Comparison of ENCODE assay signal across 16 cellular contexts in genomic region chr1:8139383-8139782, GRCh38.
DNase-seq lines count a peak whose midpoint lies in the region; ATAC-seq and TF ChIP-seq lines count a peak whose summit lies in the region.
"Had no signal": no experiment of that assay in that cellular context is flagged by ENCODE, and none has a peak within 500 bp of the region (broad histone marks: within the 10 kb centered on the region; RNA-seq: fewer than 3 reads in every experiment).

No MANE protein-coding gene starts in this region.

- no peaks in the 10 kb centered on the region for H3K9me3 ChIP-seq in HCT116 (ENCODE audit: control insufficient read depth in 1 of 2, insufficient read depth in 1 of 2, low read depth in 1 of 2, low read length in 2 of 2)
- no peaks in the 10 kb centered on the region for H3K9me3 ChIP-seq in SJCRH30 (replicated peaks)
- H3K9me3 ChIP-seq: HAP-1 had no signal

- H3K4me1 ChIP-seq in HCT116 (ENCODE audit: control insufficient read depth in 1 of 2, insufficient read depth in 2 of 2, low read length in 2 of 2) (peaks cover 70 to 77% of the 10 kb centered on the region in 2 experiments), SJCRH30 (peaks cover 62% of the 10 kb centered on the region)
- H3K4me1 ChIP-seq: HAP-1 had no signal

- BruUV-seq in HCT116 (replicated peaks; lab: Mats Ljungman, UMichigan) = no TSS peak

- RAD21 ChIA-PET in HCT116 (lab: Charles Lee; ENCODE audit: low non-redundant PET in 1 of 2, low total read pairs in 2 of 2, uncharacterized antibody in 2 of 2, unreplicated experiment in 2 of 2) = no interaction called here

- H3K27me3 ChIP-seq in HCT116 (ENCODE audit: insufficient read depth, low read length) = no peaks in the 10 kb centered on the region
- H3K27me3 ChIP-seq in SJCRH30 = no peaks in the 10 kb centered on the region

- POLR2A ChIA-PET in HCT116 (lab: Charles Lee) = no interaction called here

- H3K9ac ChIP-seq in HCT116 (ENCODE audit: low read length) = no peak overlapping the region

- H3K27me3 Mint-ChIP-seq in nephron progenitor cell (ENCODE audit: low read depth, poor library complexity) = peaks cover 7% of the 10 kb centered on the region

- H3K79me2 ChIP-seq in HCT116 (ENCODE audit: insufficient read depth, low read length) = no peaks in the 10 kb centered on the region

- intact Hi-C loops in HCT116 (cut with micrococcal nuclease) = no loop called here

- H2AFZ ChIP-seq in HCT116 (ENCODE audit: low read depth, low read length, poor library complexity, severe bottlenecking) = no peak overlapping the region

- H3K9me2 ChIP-seq in HCT116 (ENCODE audit: insufficient read depth) = no peaks in the 10 kb centered on the region

- H3K36me3 Mint-ChIP-seq in nephron progenitor cell (ENCODE audit: low read depth) = no peaks in the 10 kb centered on the region
- H3K36me3 Mint-ChIP-seq: CD4-positive, alpha-beta memory T cell had no signal

- no peak for TF ChIP-seq RAD21 in HCT116 (IDR thresholded peaks at IDR 0.05; ENCODE audit: low read depth)

- CTCF ChIA-PET in HCT116 (lab: Charles Lee) = no interaction called here

- no peak overlapping the region for H3K4me3 Mint-ChIP-seq in nephron progenitor cell
- H3K4me3 Mint-ChIP-seq: CD4-positive, alpha-beta memory T cell had no signal

- H3K27ac Mint-ChIP-seq in nephron progenitor cell = peak overlapping the region; percentile 54
- H3K27ac Mint-ChIP-seq: CD4-positive, alpha-beta memory T cell had no signal

- no peak for TF ChIP-seq POLR2A in HCT116 (IDR thresholded peaks at IDR 0.05; ENCODE audit: borderline replicate concordance, extremely low read depth, insufficient read depth, insufficient read length)

- no peak overlapping the region for H3K4me3 ChIP-seq in HCT116 (replicated peaks in 1 of 2; ENCODE audit: low read depth in 1 of 2, low read length in 2 of 2)
- H3K4me3 ChIP-seq in SJCRH30 = no peak overlapping the region
- H3K4me3 ChIP-seq: GM12878, HAP-1 had no signal

- peaks cover 75% of the 10 kb centered on the region for H3K4me1 Mint-ChIP-seq in nephron progenitor cell

- ATAC-seq in HCT116 = no peak
- ATAC-seq: GM12878 had no signal

- DNase-seq in HCT116 (ENCODE audit: low read depth, low spot score) (no peak), SJCRH30 (no peak), nephron progenitor cell (no peak), islet precursor cell (no peak), NCI-H345 treated with DMSO at 0.1 percent for 48 hours (lab: John Stamatoyannopoulos, UW; ENCODE audit: unreplicated experiment) (no peak)
- no peak for DNase-seq in activated CD8-positive, alpha-beta memory T cell treated with anti-CD3 and anti-CD28 coated beads for 24 hours
- DNase-seq: C1 segment of cervical spinal cord; Calu3; CD4-positive, alpha-beta memory T cell; COR-L47; DMS53; DND-41; GDM1; GOT3 had no signal

- H3K36me3 ChIP-seq in HCT116 (ENCODE audit: control insufficient read depth in 1 of 2, insufficient read depth in 2 of 2, low read length in 2 of 2) (no peaks in the 10 kb centered on the region), SJCRH30 (no peaks in the 10 kb centered on the region)
- H3K36me3 ChIP-seq: HAP-1 had no signal

- no peaks in the 10 kb centered on the region for H4K20me1 ChIP-seq in HCT116 (ENCODE audit: insufficient read depth)

- TF ChIP-seq CTCF in HCT116 (IDR thresholded peaks at IDR 0.05 in 2 of 3, conservative IDR thresholded peaks at IDR 0.05 in 1 of 3; ENCODE audit: borderline replicate concordance in 1 of 3, insufficient read depth in 1 of 3, low read depth in 2 of 3, low read length in 2 of 3) (no peak), nephron progenitor cell (IDR thresholded peaks at IDR 0.05) (no peak)

- H3K27ac ChIP-seq in HCT116 (ENCODE audit: low read depth, low read length) (peak overlapping the region; percentile 97; the same call in 1 of the 2 replicates), SJCRH30 (peak overlapping the region; percentile 98)

- no peaks in the 10 kb centered on the region for H3K9me3 Mint-ChIP-seq in nephron progenitor cell
- H3K9me3 Mint-ChIP-seq: CD4-positive, alpha-beta memory T cell had no signal

- no peak overlapping the region for H3K4me2 ChIP-seq in HCT116 (ENCODE audit: low read length)

TF ChIP-seq in HCT116, 20 proteins besides CTCF, POLR2A, EP300 and RAD21:
- TF ChIP-seq TCF7L2 (IDR thresholded peaks at IDR 0.05; ENCODE audit: borderline replicate concordance, extremely low read depth, insufficient read depth, insufficient read length) = no peak
- TF ChIP-seq SRF (IDR thresholded peaks at IDR 0.05; ENCODE audit: low read depth) = no peak
- TF ChIP-seq CBX3 (IDR thresholded peaks at IDR 0.05; ENCODE audit: low read depth) = no peak
- no peak for TF ChIP-seq ELF1 (IDR thresholded peaks at IDR 0.05; ENCODE audit: borderline replicate concordance, low read depth)
- no peak for TF ChIP-seq SP1 (IDR thresholded peaks at IDR 0.05; ENCODE audit: low read depth)
- no peak for TF ChIP-seq ZFX (IDR thresholded peaks at IDR 0.05)
- TF ChIP-seq REST (IDR thresholded peaks at IDR 0.05; ENCODE audit: low read depth) = no peak
- no peak for TF ChIP-seq ZNF274 (IDR thresholded peaks at IDR 0.05; ENCODE audit: low read depth, low read length)
- TF ChIP-seq MAX (IDR thresholded peaks at IDR 0.05) = no peak
- no peak for TF ChIP-seq ZBTB33 (IDR thresholded peaks at IDR 0.05; ENCODE audit: extremely low read depth, insufficient replicate concordance, low read length)
- TF ChIP-seq EGR1 (IDR thresholded peaks at IDR 0.05; ENCODE audit: low read depth) = no peak
- no peak for TF ChIP-seq CEBPB (IDR thresholded peaks at IDR 0.05; ENCODE audit: low read depth)
- no peak for TF ChIP-seq YY1 (IDR thresholded peaks at IDR 0.05; ENCODE audit: extremely low read depth, insufficient replicate concordance, low read depth, low read length)
- TF ChIP-seq POLR2AphosphoS5 (IDR thresholded peaks at IDR 0.05; ENCODE audit: low read depth, low read length) = no peak
- TF ChIP-seq EZH2phosphoT487 (IDR thresholded peaks at IDR 0.05; ENCODE audit: borderline replicate concordance) = no peak
